In the genomic region with DNA sequence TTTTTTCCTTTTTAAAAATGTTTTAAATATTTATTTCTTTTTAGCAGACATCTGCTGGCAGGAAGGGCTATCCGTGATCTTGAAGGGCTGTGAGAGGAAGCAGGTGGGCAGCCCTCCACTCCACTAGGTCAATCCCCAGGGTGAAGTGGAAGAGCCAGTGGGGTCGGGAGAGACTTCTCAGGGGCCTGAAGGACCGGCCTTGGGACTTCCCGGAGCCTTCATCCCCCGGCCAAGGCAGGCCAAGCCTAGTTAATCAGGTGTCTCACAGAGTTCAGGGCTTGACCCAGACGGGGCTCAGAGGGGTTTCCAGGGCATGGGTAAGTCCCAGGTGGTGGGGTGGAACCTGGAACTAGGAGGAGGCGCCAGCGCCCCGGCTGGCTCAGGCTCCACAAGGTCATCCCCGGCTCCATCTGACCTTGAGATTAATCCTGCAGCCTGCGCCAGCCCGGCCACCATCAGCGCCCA, we compare ENCODE assay signal across 8 cellular contexts. TPM values are rescaled to one million over a fixed set of nuclear protein-coding genes. Genes with fewer than 3 reads are reported as not detected.
DNase-seq lines count a peak whose midpoint lies in the region; ATAC-seq and TF ChIP-seq lines count a peak whose summit lies in the region.

No MANE protein-coding gene starts in this region.

- no peak overlapping the region for H4K91ac ChIP-seq in IMR-90 (ENCODE audit: insufficient read depth, low read depth, low read length)
- peak overlapping the region; percentile 10 for H4K91ac ChIP-seq in trophoblast cell (ENCODE audit: low read depth, low read length)

- H3K56ac ChIP-seq in IMR-90 (ENCODE audit: extremely low read depth, insufficient read depth, low read length), result no peak overlapping the region

- H2BK120ac ChIP-seq in IMR-90 (ENCODE audit: low read depth, low read length), result no peak overlapping the region
- no peak overlapping the region for H2BK120ac ChIP-seq in trophoblast cell (ENCODE audit: insufficient read depth, low read length, poor library complexity)

- dilution Hi-C loops in IMR-90 (cut with HindIII; ENCODE audit: low sequenced_read_pairs, unreplicated experiment), result no loop called here

- H3K27ac Mint-ChIP-seq in CD8-positive, alpha-beta memory T cell, result no peak overlapping the region

- no TSS peak for BruUV-seq in IMR-90 (replicated peaks; lab: Mats Ljungman, UMichigan)

- no peaks in the 10 kb centered on the region for H3K9me3 Mint-ChIP-seq in CD8-positive, alpha-beta memory T cell

- no peak overlapping the region for H4K12ac ChIP-seq in trophoblast cell (ENCODE audit: low read depth, low read length)

- H3K27me3 Mint-ChIP-seq in CD8-positive, alpha-beta memory T cell, result peaks cover 5 to 16% of the 10 kb centered on the region in 2 donors

- no peak overlapping the region for H2BK5ac ChIP-seq in IMR-90 (ENCODE audit: low read depth, low read length, poor library complexity, severe bottlenecking)
- H2BK5ac ChIP-seq in trophoblast cell (ENCODE audit: low read depth, low read length, poor library complexity), result no peak overlapping the region

- H4K8ac ChIP-seq in IMR-90 (ENCODE audit: low read depth in 2 of 2, low read length in 2 of 2) (no peak overlapping the region), trophoblast cell (ENCODE audit: low read depth, low read length) (no peak overlapping the region)

- peaks cover 5% of the 10 kb centered on the region for H3K4me1 ChIP-seq in CD8-positive, alpha-beta memory T cell (ENCODE audit: insufficient read depth, low read length)
- H3K4me1 ChIP-seq in IMR-90 (ENCODE audit: control insufficient read depth, insufficient read depth, low read length) (no peaks in the 10 kb centered on the region), trophoblast cell (ENCODE audit: control insufficient read depth in 1 of 2, insufficient read depth in 2 of 2, low read length in 2 of 2) (peaks cover 9 to 17% of the 10 kb centered on the region in 2 experiments)

- ATAC-seq in IMR-90 (ENCODE audit: low read depth) (no peak), HG02973 (IDR thresholded peaks at IDR 0.05; ENCODE audit: unreplicated experiment) (no peak)

- H2BK20ac ChIP-seq in IMR-90 (ENCODE audit: low read depth, low read length), result no peak overlapping the region

- H3K4me3 ChIP-seq in CD8-positive, alpha-beta memory T cell (ENCODE audit: low read length), result no peak overlapping the region
- H3K4me3 ChIP-seq in IMR-90 (ENCODE audit: insufficient read depth, low read depth, low read length) (no peak overlapping the region), trophoblast cell (ENCODE audit: low read depth, low read length) (no peak overlapping the region)

- H3K79me1 ChIP-seq in IMR-90 (ENCODE audit: low read depth in 1 of 2, low read length in 2 of 2), result no peaks in the 10 kb centered on the region
- peaks cover 11% of the 10 kb centered on the region for H3K79me1 ChIP-seq in trophoblast cell (ENCODE audit: low read length)

- no peak overlapping the region for H2BK15ac ChIP-seq in IMR-90 (ENCODE audit: low read depth, low read length)

- H3K14ac ChIP-seq in IMR-90 (replicated peaks; ENCODE audit: low read depth, low read length), result no peak overlapping the region
- H3K14ac ChIP-seq in trophoblast cell (ENCODE audit: low read length), result no peak overlapping the region

- no peak for TF ChIP-seq CTCF in IMR-90 (conservative IDR thresholded peaks at IDR 0.05; ENCODE audit: low read depth, low read length)

- peaks cover 0 to 24% (median 0%) of the 10 kb centered on the region in 3 donors for H3K36me3 Mint-ChIP-seq in CD8-positive, alpha-beta memory T cell

- H2AK5ac ChIP-seq in IMR-90 (ENCODE audit: low read depth, low read length) (no peak overlapping the region), trophoblast cell (ENCODE audit: low read length) (peak overlapping the region; percentile 36)

- H3K4me1 Mint-ChIP-seq in CD8-positive, alpha-beta memory T cell, result peaks cover 4 to 16% (median 5%) of the 10 kb centered on the region in 3 donors

- intact Hi-C loops in IMR-90 (cut with micrococcal nuclease), result loop anchor here (1.0 to 5.0 kb wide), 6 partner anchors 79 to 610 kb away; a partner anchor contains a TSS

- no peaks in the 10 kb centered on the region for H3K79me2 ChIP-seq in trophoblast cell (ENCODE audit: control insufficient read depth, insufficient read depth, low read length, poor library complexity)

- no peak overlapping the region for H3K27ac ChIP-seq in CD8-positive, alpha-beta memory T cell (ENCODE audit: low read depth, low read length)
- H3K27ac ChIP-seq in IMR-90 (ENCODE audit: insufficient read depth, low read length) (no peak overlapping the region), cingulate gyrus (ENCODE audit: low read depth, low read length) (peak overlapping the region; percentile 94), trophoblast cell (ENCODE audit: low read depth, low read length) (no peak overlapping the region)

- H3K27me3 ChIP-seq in CD8-positive, alpha-beta memory T cell (ENCODE audit: insufficient read depth, low read length, poor library complexity, severe bottlenecking), result no peaks in the 10 kb centered on the region
- H3K27me3 ChIP-seq in IMR-90 (ENCODE audit: control insufficient read depth, insufficient read depth, low read length), result peaks cover 6% of the 10 kb centered on the region; the same call in 1 of the 2 replicates
- H3K27me3 ChIP-seq in trophoblast cell (ENCODE audit: insufficient read depth, low read length), result no peaks in the 10 kb centered on the region

- in situ Hi-C loops in IMR-90 (cut with MboI; ENCODE audit: low sequenced_read_pairs), result loop anchor here (5.0 kb wide), 2 partner anchors 80 to 315 kb away; no protein-coding TSS in a partner anchor

- H3K9me1 ChIP-seq in IMR-90 (ENCODE audit: insufficient read depth, low read length), result no peaks in the 10 kb centered on the region

- CTCF ChIA-PET in CD8-positive, alpha-beta memory T cell (lab: Charles Lee), result interaction anchor here (0.8 to 4.6 kb wide), 17 partner anchors 11 to 375 kb away, joined by 3 to 30 read pairs (median 4); a partner anchor contains a TSS
- CTCF ChIA-PET in IMR-90 (lab: Yijun Ruan, JAX), result interaction anchor here (0.6 to 2.3 kb wide), 6 partner anchors 17 to 348 kb away, joined by 3 to 18 read pairs (median 9); no protein-coding TSS in a partner anchor

- H2AFZ ChIP-seq in IMR-90 (replicated peaks; ENCODE audit: low read length, poor library complexity) (peak overlapping the region; percentile 18), trophoblast cell (ENCODE audit: insufficient read depth, low read length, poor library complexity) (no peak overlapping the region)

- H3K18ac ChIP-seq in IMR-90 (ENCODE audit: low read depth, low read length) (no peak overlapping the region), trophoblast cell (ENCODE audit: low read length) (no peak overlapping the region)

- H3K23ac ChIP-seq in IMR-90 (ENCODE audit: low read depth, low read length) (no peak overlapping the region), trophoblast cell (ENCODE audit: low read length) (no peak overlapping the region)

- no peak overlapping the region for H4K5ac ChIP-seq in IMR-90 (ENCODE audit: low read depth, low read length)

- POLR2A ChIA-PET in CD8-positive, alpha-beta memory T cell (lab: Charles Lee), result interaction anchor here (1.2 kb wide), 1 partner anchor 52 kb away, joined by 3 read pairs; no protein-coding TSS in a partner anchor
- POLR2A ChIA-PET in IMR-90 (lab: Charles Lee; ENCODE audit: unreplicated experiment), result no interaction called here

- H3K9ac ChIP-seq in IMR-90 (ENCODE audit: low read depth, low read length), result no peak overlapping the region
- no peak overlapping the region for H3K9ac ChIP-seq in trophoblast cell (ENCODE audit: low read length)

- H3K4ac ChIP-seq in IMR-90 (ENCODE audit: low read depth, low read length) (no peak overlapping the region), trophoblast cell (ENCODE audit: low read depth, low read length) (no peak overlapping the region)

- TF ChIP-seq RAD21 in IMR-90 (IDR thresholded peaks at IDR 0.05; ENCODE audit: low read length), result no peak

- H3K36me3 ChIP-seq in CD8-positive, alpha-beta memory T cell (ENCODE audit: insufficient read depth, low read length), result no peaks in the 10 kb centered on the region
- H3K36me3 ChIP-seq in IMR-90 (ENCODE audit: control insufficient read depth, insufficient read depth, low read length) (no peaks in the 10 kb centered on the region), trophoblast cell (ENCODE audit: control insufficient read depth in 1 of 2, insufficient read depth in 2 of 2, low read length in 2 of 2) (peaks cover 12 to 15% of the 10 kb centered on the region in 2 experiments)

- DNase-seq in CD8-positive, alpha-beta memory T cell, result no peak
- no peak for DNase-seq in IMR-90
- no peak for DNase-seq in trophoblast cell
- no peak for DNase-seq in NOMO-1 (lab: John Stamatoyannopoulos, UW; ENCODE audit: unreplicated experiment in 2 of 2)
- no peak for DNase-seq in GF-D8 (lab: John Stamatoyannopoulos, UW)
- no peak for DNase-seq in cerebellum (ENCODE audit: low spot score)

- no peaks in the 10 kb centered on the region for H4K20me1 ChIP-seq in IMR-90 (ENCODE audit: insufficient read depth, low read length)

- WGBS in IMR-90 (ENCODE audit: extremely low coverage in 2 of 2, insufficient read length in 1 of 2), 2 experiments, result 57% methylated on average over 7 of the region's 13 CpGs; no CpG with 5 or more reads in 1 of the 2 experiments
- no CpG with 5 or more reads among the region's 13 CpGs for WGBS in trophoblast cell (ENCODE audit: extremely low coverage, insufficient coverage, insufficient read length)

- H3K9me3 ChIP-seq in CD8-positive, alpha-beta memory T cell (ENCODE audit: low read length), result no peaks in the 10 kb centered on the region
- H3K9me3 ChIP-seq in IMR-90 (ENCODE audit: control insufficient read depth, insufficient read depth, low read length) (no peaks in the 10 kb centered on the region), trophoblast cell (ENCODE audit: insufficient read depth, low read depth, low read length) (peaks cover 2% of the 10 kb centered on the region)

- H2AK9ac ChIP-seq in IMR-90 (replicated peaks; ENCODE audit: low read depth, low read length, poor library complexity), result no peak overlapping the region

- peak overlapping the region in 5 of 7 donors; percentile 26 to 74 (median 55) for H3K4me3 Mint-ChIP-seq in CD8-positive, alpha-beta memory T cell

- H2BK12ac ChIP-seq in trophoblast cell (ENCODE audit: low read length), result peak overlapping the region; percentile 33

- TF ChIP-seq POLR2A in IMR-90 (IDR thresholded peaks at IDR 0.05; ENCODE audit: low read depth, low read length), result no peak

- H3K4me2 ChIP-seq in IMR-90 (ENCODE audit: low read depth, low read length) (no peak overlapping the region), trophoblast cell (ENCODE audit: low read length) (no peak overlapping the region)

RNA-seq across cellular contexts. Expression of a gene that starts 44.3 kb away (rescaled TPM):
- not detected for total RNA-seq in CD8-positive, alpha-beta memory T cell
- polyA plus RNA-seq in CD8-positive, alpha-beta memory T cell, result not detected
- total RNA-seq in IMR-90 (2012; rRNA removed) (0.18 and 0.28 TPM in 2 replicates), cerebellum (51.2 TPM)
- polyA plus RNA-seq in IMR-90 (2012; rRNA removed), result 0.29 and 0.36 TPM in 2 replicates
- polyA plus RNA-seq in IMR-90 (2012; cell fraction: cytosol; rRNA removed), result 0.21 and 0.36 TPM in 2 replicates
- polyA plus RNA-seq in IMR-90 (2012; cell fraction: nucleus; rRNA removed; ENCODE audit: low replicate concordance), result 0.08 and 0.32 TPM in 2 replicates
- 206 and 208 TPM in 2 replicates for polyA plus RNA-seq in trophoblast cell (2013)

RNA-seq across cellular contexts. Expression of a gene that starts 52.9 kb away (rescaled TPM):
- 10 to 100 TPM; 12.0 to 12.5 TPM for total RNA-seq in CD8-positive, alpha-beta memory T cell
- polyA plus RNA-seq in CD8-positive, alpha-beta memory T cell, result 18.8 TPM
- 4.4 and 4.5 TPM in 2 replicates for total RNA-seq in IMR-90 (2012; rRNA removed)
- 4.7 and 4.9 TPM in 2 replicates for polyA plus RNA-seq in IMR-90 (2012; rRNA removed)
- polyA plus RNA-seq in IMR-90 (2012; cell fraction: cytosol; rRNA removed), result 3.7 and 4.9 TPM in 2 replicates
- 8.0 and 14.7 TPM in 2 replicates for polyA plus RNA-seq in IMR-90 (2012; cell fraction: nucleus; rRNA removed; ENCODE audit: low replicate concordance)
- polyA plus RNA-seq in trophoblast cell (2013), result 25.4 and 27.9 TPM in 2 replicates
- total RNA-seq in cerebellum, result 1.9 TPM

Comparison
In these comparisons a context has a peak if more than half of its experiments do, and no peak if none do; other contexts are left out.
1. RNA of a gene that starts 44.3 kb away (total RNA-seq): 51.2 TPM in cerebellum (single experiment); 0.18 to 0.28 TPM in IMR-90 and not detected in CD8-positive, alpha-beta memory T cell; every median in the first group is over 10 times any median in the second.